8 cellular contexts compared by ENCODE assay signal in genomic region chr4:104930745-104931736, GRCh38.
DNase-seq lines count a peak whose midpoint lies in the region; ATAC-seq and TF ChIP-seq lines count a peak whose summit lies in the region.
"Not testable (repeated sequence)": the region's sequence is repeated elsewhere in the genome, so short reads cannot be mapped to it uniquely, and the experiment has no call there.

No MANE protein-coding gene starts in this region.

- H3K9me3 Mint-ChIP-seq in activated CD8-positive, alpha-beta memory T cell treated with anti-CD3 and anti-CD28 coated beads, Interleukin-2, amount 10 ng/mL, durations not matched to agents 7 days and 5 days (ENCODE audit: low read depth): not testable (repeated sequence)

- H3K79me2 ChIP-seq in OCI-LY7 (ENCODE audit: insufficient read depth, low read depth, low read length): not testable (repeated sequence)

- POLR2A ChIA-PET in OCI-LY7 (lab: Charles Lee): not testable (repeated sequence)

- peak overlapping the region; percentile 71 for H3K27ac Mint-ChIP-seq in activated CD8-positive, alpha-beta memory T cell treated with anti-CD3 and anti-CD28 coated beads, Interleukin-2, amount 10 ng/mL, durations not matched to agents 7 days and 5 days

- not testable (repeated sequence) for H3K27me3 ChIP-seq in lower lobe of right lung (ENCODE audit: low read depth)

- intact Hi-C loops in OCI-LY7 (cut with micrococcal nuclease; ENCODE audit: unreplicated experiment); lower lobe of right lung (cut with DNase I): not testable (repeated sequence)

- H3K9me3 ChIP-seq in OCI-LY7 (ENCODE audit: low read length); lower lobe of right lung: not testable (repeated sequence)

- DNase-seq in DMS 273 (lab: John Stamatoyannopoulos, UW; ENCODE audit: unreplicated experiment) (peak; percentile 36), OCI-LY7 (ENCODE audit: low spot score) (peak; percentile 17), dermis blood vessel endothelial cell (peak; percentile 25), lower lobe of right lung (peak; percentile 68)
- DNase-seq in GM20000 (ENCODE audit: low spot score): not testable (repeated sequence)
- peak; percentile 64 for DNase-seq in activated CD8-positive, alpha-beta memory T cell treated with anti-CD3 and anti-CD28 coated beads, Interleukin-2, amount 10 ng/mL, durations not matched to agents 7 days and 5 days
- DNase-seq in stimulated activated CD8-positive, alpha-beta memory T cell treated with anti-CD3 and anti-CD28 coated beads, Interleukin-4, amount 100 ng/mL, for 4 hours (ENCODE audit: low read depth in 2 of 2, low spot score in 1 of 2): peak; percentile 6 to 21

- H3K9me2 ChIP-seq in OCI-LY7 (ENCODE audit: insufficient read depth, low read length): not testable (repeated sequence)

- not testable (repeated sequence) for H2AFZ ChIP-seq in OCI-LY7 (ENCODE audit: low read length)

- H3K4me3 Mint-ChIP-seq in activated CD8-positive, alpha-beta memory T cell treated with anti-CD3 and anti-CD28 coated beads, Interleukin-2, amount 10 ng/mL, durations not matched to agents 7 days and 5 days: not testable (repeated sequence)

- H3K36me3 ChIP-seq in OCI-LY7 (ENCODE audit: insufficient read depth, low read length); lower lobe of right lung: not testable (repeated sequence)

- BruUV-seq in OCI-LY7 (replicated peaks; lab: Mats Ljungman, UMichigan): not testable (repeated sequence)

- not testable (repeated sequence) for H4K20me1 ChIP-seq in OCI-LY7 (ENCODE audit: insufficient read depth, low read length)

- TF ChIP-seq CTCF in GM20000 (IDR thresholded peaks at IDR 0.05; ENCODE audit: extremely low read depth, missing control alignments) (peak; percentile 17), OCI-LY7 (conservative IDR thresholded peaks at IDR 0.05; ENCODE audit: low read length) (0 out of 2 replicates have a peak, but pooled peaks have one; percentile 33), lower lobe of right lung (IDR thresholded peaks at IDR 0.05) (peak; percentile 41)

- not testable (repeated sequence) for H3K36me3 Mint-ChIP-seq in activated CD8-positive, alpha-beta memory T cell treated with anti-CD3 and anti-CD28 coated beads, Interleukin-2, amount 10 ng/mL, durations not matched to agents 7 days and 5 days

- not testable (repeated sequence) for H3K4me2 ChIP-seq in OCI-LY7 (ENCODE audit: low read length)

- H3K27me3 Mint-ChIP-seq in activated CD8-positive, alpha-beta memory T cell treated with anti-CD3 and anti-CD28 coated beads, Interleukin-2, amount 10 ng/mL, durations not matched to agents 7 days and 5 days: not testable (repeated sequence)

- peak; percentile 68 for ATAC-seq in HG03460 (IDR thresholded peaks at IDR 0.05; ENCODE audit: unreplicated experiment)
- ATAC-seq in activated CD8-positive, alpha-beta memory T cell treated with anti-CD3 and anti-CD28 coated beads, Interleukin-2, amount 10 ng/mL, durations not matched to agents 7 days and 5 days: peak; percentile 51
- peak in 1 of 2 donors; percentile 58 for ATAC-seq in lower lobe of right lung

- peaks cover 29% of the 10 kb centered on the region for H3K4me1 Mint-ChIP-seq in activated CD8-positive, alpha-beta memory T cell treated with anti-CD3 and anti-CD28 coated beads, Interleukin-2, amount 10 ng/mL, durations not matched to agents 7 days and 5 days

- H3K27ac ChIP-seq in OCI-LY7 (ENCODE audit: low read depth, low read length, poor library complexity, severe bottlenecking); lower lobe of right lung: not testable (repeated sequence)

- H3K4me1 ChIP-seq in OCI-LY7 (ENCODE audit: insufficient read depth, low read length, poor library complexity, severe bottlenecking); lower lobe of right lung: not testable (repeated sequence)

- CTCF ChIA-PET in OCI-LY7 (lab: Charles Lee; ENCODE audit: unreplicated experiment): not testable (repeated sequence)
- CTCF ChIA-PET in activated CD8-positive, alpha-beta memory T cell treated with anti-CD3 and anti-CD28 coated beads, Interleukin-2, amount 10 ng/mL, durations not matched to agents 7 days and 5 days (lab: Charles Lee): interaction anchor here (1.5 kb wide), 1 partner anchor 543 kb away, joined by 4 read pairs; the partner anchor contains the start of gene PPA2

- H3K4me3 ChIP-seq in OCI-LY7 (ENCODE audit: low read depth, low read length, poor library complexity, severe bottlenecking); lower lobe of right lung: not testable (repeated sequence)
